ENCODE assay signal across 8 cellular contexts in genomic region chr17:28335959-28336871, GRCh38. TPM values are rescaled to one million over a fixed set of nuclear protein-coding genes. Genes with fewer than 3 reads are reported as not detected.
DNase-seq lines count a peak whose midpoint lies in the region; ATAC-seq and TF ChIP-seq lines count a peak whose summit lies in the region.

No MANE protein-coding gene starts in this region.

- ATAC-seq in T-helper 17 cell (no peak), lung (ENCODE audit: insufficient read depth, low FRiP score) (no peak), GM19351 (IDR thresholded peaks at IDR 0.05; ENCODE audit: unreplicated experiment) (no peak), GM21717 (IDR thresholded peaks at IDR 0.05; ENCODE audit: unreplicated experiment) (no peak)

- H3K9me3 ChIP-seq in T-helper 17 cell (ENCODE audit: control insufficient read depth, low read length, poor library complexity, severe bottlenecking) (no peaks in the 10 kb centered on the region), lung (ENCODE audit: control insufficient read depth in 2 of 2, insufficient read depth in 1 of 2, low read length in 1 of 2) (no peaks in the 10 kb centered on the region), subcutaneous abdominal adipose tissue (ENCODE audit: control insufficient read depth in 5 of 5, low read length in 5 of 5) (no peaks in the 10 kb centered on the region)

- peaks cover 34% of the 10 kb centered on the region for H3K4me1 Mint-ChIP-seq in T-helper 17 cell

- H3K36me3 ChIP-seq in lung (ENCODE audit: control insufficient read depth in 2 of 2, insufficient read depth in 2 of 2, low read length in 2 of 2) = peaks cover 4 to 22% of the 10 kb centered on the region in 2 donors
- H3K36me3 ChIP-seq in subcutaneous abdominal adipose tissue (ENCODE audit: control insufficient read depth in 5 of 5, insufficient read depth in 5 of 5, low read length in 5 of 5) = peaks cover 0 to 30% (median 29%) of the 10 kb centered on the region in 5 donors

- H3K27ac ChIP-seq in lung (ENCODE audit: low read depth in 1 of 2, low read length in 1 of 2) = peak overlapping the region; percentile 93 to 97
- H3K27ac ChIP-seq in subcutaneous abdominal adipose tissue (ENCODE audit: low read depth, low read length) = peak overlapping the region; percentile 93

- H3K4me1 ChIP-seq in lung (ENCODE audit: control insufficient read depth in 2 of 2, insufficient read depth in 2 of 2, low read length in 2 of 2) (peaks cover 4 to 6% of the 10 kb centered on the region in 2 donors), subcutaneous abdominal adipose tissue (ENCODE audit: control insufficient read depth in 5 of 5, insufficient read depth in 5 of 5, low read length in 5 of 5) (peaks cover 18 to 55% (median 37%) of the 10 kb centered on the region in 5 donors)

- peak; percentile 68 for DNase-seq in GM04503 (ENCODE audit: low read depth)
- peak; percentile 74 for DNase-seq in LHCN-M2 (ENCODE audit: low read depth)
- no peak for DNase-seq in T-helper 17 cell
- DNase-seq in ecto neural progenitor cell (ENCODE audit: low spot score) = peak; percentile 88
- peak; percentile 77 for DNase-seq in lung (ENCODE audit: low spot score)

- H3K27me3 Mint-ChIP-seq in T-helper 17 cell = no peaks in the 10 kb centered on the region

- H3K36me3 Mint-ChIP-seq in T-helper 17 cell (ENCODE audit: low read depth) = peaks cover 5% of the 10 kb centered on the region

- H3K27me3 ChIP-seq in lung (ENCODE audit: control insufficient read depth, insufficient read depth) (no peaks in the 10 kb centered on the region), subcutaneous abdominal adipose tissue (ENCODE audit: control insufficient read depth in 5 of 5, insufficient read depth in 4 of 5, low read length in 5 of 5) (no peaks in the 10 kb centered on the region)

- 6 to 9% methylated on average over 28 to 29 of the region's 29 CpGs for WGBS in lung, 2 donors

- H3K4me3 ChIP-seq in lung = peak overlapping the region; percentile 86
- H3K4me3 ChIP-seq in subcutaneous abdominal adipose tissue (ENCODE audit: low read depth in 1 of 5, low read length in 5 of 5) = peak overlapping the region; percentile 90 to 95 (median 94)

- H3K9ac ChIP-seq in subcutaneous abdominal adipose tissue (ENCODE audit: low read length in 5 of 5) = peak overlapping the region; percentile 89 to 96 (median 94)

- H3K4me3 Mint-ChIP-seq in T-helper 17 cell = peak overlapping the region; percentile 98

- no peak for TF ChIP-seq CTCF in lung (IDR thresholded peaks at IDR 0.05; ENCODE audit: control extremely low read depth, extremely low read depth)

- peak overlapping the region; percentile 89 for H3K27ac Mint-ChIP-seq in T-helper 17 cell

RNA-seq across cellular contexts. Expression of gene TNFAIP1, which starts 0.7 kb away (rescaled TPM):
- total RNA-seq in LHCN-M2 (2014; rRNA removed) (18.0 and 19.7 TPM in 2 replicates), T-helper 17 cell (10 to 100 TPM in 1 of 2 donors, 1 to 10 TPM in 1; 8.8 to 14.0 TPM), lung (10 to 100 TPM; 35.0 to 59.6 TPM)
- polyA plus RNA-seq in LHCN-M2 (2012) = 24.3 TPM
- 10 to 100 TPM; 17.7 to 36.9 TPM for polyA plus RNA-seq in lung

RNA-seq across cellular contexts. Expression of gene IFT20, which starts 0.9 kb away (rescaled TPM):
- total RNA-seq in LHCN-M2 (2014; rRNA removed) (26.5 and 27.3 TPM in 2 replicates), T-helper 17 cell (10 to 100 TPM; 60.6 to 64.6 TPM), lung (10 to 100 TPM; 29.5 to 36.0 TPM)
- 22.4 TPM for polyA plus RNA-seq in LHCN-M2 (2012)
- polyA plus RNA-seq in lung = 10 to 100 TPM; 35.6 to 74.1 TPM

RNA-seq across cellular contexts. Expression of gene TMEM97, which starts 17.2 kb away (rescaled TPM):
- total RNA-seq in LHCN-M2 (2014; rRNA removed) (24.9 and 27.2 TPM in 2 replicates), T-helper 17 cell (1 to 10 TPM; 2.1 to 4.0 TPM), lung (10 to 100 TPM; 23.5 to 62.6 TPM)
- polyA plus RNA-seq in LHCN-M2 (2012) = 7.8 TPM
- polyA plus RNA-seq in lung = 10 to 100 TPM; 35.3 to 42.2 TPM

RNA-seq across cellular contexts. Expression of gene POLDIP2, which starts 21.1 kb away (rescaled TPM):
- 121 and 127 TPM in 2 replicates for total RNA-seq in LHCN-M2 (2014; rRNA removed)
- polyA plus RNA-seq in LHCN-M2 (2012) = 108 TPM
- total RNA-seq in T-helper 17 cell = 10 to 100 TPM; 24.6 to 30.7 TPM
- total RNA-seq in lung = 10 to 100 TPM; 38.7 to 82.6 TPM
- 10 to 100 TPM; 43.6 to 80.9 TPM for polyA plus RNA-seq in lung

RNA-seq across cellular contexts. Expression of gene SEBOX, which starts 28.8 kb away (rescaled TPM):
- not detected in 2 replicates for total RNA-seq in LHCN-M2 (2014; rRNA removed)
- not detected for polyA plus RNA-seq in LHCN-M2 (2012)
- not detected for total RNA-seq in T-helper 17 cell
- not detected for total RNA-seq in lung
- polyA plus RNA-seq in lung = not detected

Comparison
In these comparisons a context has a peak if more than half of its experiments do, and no peak if none do; other contexts are left out.
1. DNase-seq: peak in GM04503 (single experiment), LHCN-M2 (single experiment), ecto neural progenitor cell (single experiment) and lung (single experiment); none in T-helper 17 cell (0 of 3).